In genomic region chr12:128786741-128787391, GRCh38 we compare ENCODE assay signal across 29 cellular contexts.
"Had no signal": no experiment of that assay in that cellular context is flagged by ENCODE, and none has a peak within 500 bp of the region (broad histone marks: within the 10 kb centered on the region; RNA-seq: fewer than 3 reads in every experiment).

No MANE protein-coding gene starts in this region.

- H3K9me3 Mint-ChIP-seq: stimulated activated effector memory CD8-positive, alpha-beta T cell treated with anti-CD3 and anti-CD28 coated beads, Interleukin-12 subunit alpha, Interleukin-12 subunit beta, amount 100 ng/mL, for 72 hours; stimulated activated naive CD8-positive, alpha-beta T cell treated with anti-CD3 and anti-CD28 coated beads, Interleukin-15, amount 100 ng/mL, for 72 hours; T-helper 2 cell treated with Interferon-gamma antibody and Interleukin-4, amounts not matched to agents 5 μg/mL and 100 μg/mL, for 36 hours had no signal

- DNase-seq: activated CD4-positive, alpha-beta T cell treated with anti-CD3 and anti-CD28 coated beads for 4 hours; activated CD4-positive, alpha-beta T cell treated with anti-CD3 and anti-CD28 coated beads, Interleukin-2, amount 50 U/mL, for 48 hours; activated CD8-positive, alpha-beta memory T cell treated with anti-CD3 and anti-CD28 coated beads for 24 hours; activated effector memory CD4-positive, alpha-beta T cell treated with Interleukin-2 at 50 U/mL for 16 hours; activated naive CD4-positive, alpha-beta T cell treated with Interleukin-2 at 50 U/mL for 16 hours; anterior cingulate cortex; body of pancreas; effector memory CD4-positive, alpha-beta T cell; gastrocnemius medialis; glutamatergic neuron; left colon; right lobe of liver; stimulated activated CD4-positive, alpha-beta T cell treated with anti-CD3 and anti-CD28 coated beads, Interleukin-12 subunit alpha, Interleukin-12 subunit beta, amount 100 ng/mL, for 4 hours; stimulated activated CD4-positive, alpha-beta T cell treated with anti-CD3 and anti-CD28 coated beads, Interleukin-4, amount 100 ng/mL, for 1 hour; stimulated activated naive CD8-positive, alpha-beta T cell treated with anti-CD3 and anti-CD28 coated beads, Interleukin-15, amount 100 ng/mL, for 72 hours; substantia nigra; T-helper 1 cell had no signal

- H3K27ac ChIP-seq: body of pancreas, coronary artery, dorsolateral prefrontal cortex, neutrophil, right lobe of liver, skin epidermis, vagina, VCaP had no signal

- H3K9me3 ChIP-seq: body of pancreas, gastrocnemius medialis, neutrophil, right lobe of liver, vagina had no signal

- H3K4me3 ChIP-seq: body of pancreas, coronary artery, dorsolateral prefrontal cortex, gastrocnemius medialis, right lobe of liver, skin epidermis, vagina had no signal

- H3K27ac Mint-ChIP-seq: activated naive CD8-positive, alpha-beta T cell; nephron; progenitor cell of endocrine pancreas; stimulated activated effector memory CD8-positive, alpha-beta T cell treated with anti-CD3 and anti-CD28 coated beads, Interleukin-12 subunit alpha, Interleukin-12 subunit beta, amount 100 ng/mL, for 72 hours; T-helper 2 cell treated with Interferon-gamma antibody and Interleukin-4, amounts not matched to agents 5 μg/mL and 100 μg/mL, for 36 hours; type B pancreatic cell had no signal

- H3K4me3 Mint-ChIP-seq: activated naive CD8-positive, alpha-beta T cell; nephron; stimulated activated effector memory CD8-positive, alpha-beta T cell treated with anti-CD3 and anti-CD28 coated beads, Interleukin-12 subunit alpha, Interleukin-12 subunit beta, amount 100 ng/mL, for 72 hours; stimulated activated naive CD8-positive, alpha-beta T cell treated with anti-CD3 and anti-CD28 coated beads, Interleukin-15, amount 100 ng/mL, for 72 hours; T-helper 2 cell treated with Interferon-gamma antibody and Interleukin-4, amounts not matched to agents 5 μg/mL and 100 μg/mL, for 36 hours; type B pancreatic cell had no signal

- H3K4me1 ChIP-seq: body of pancreas had no signal

- ATAC-seq: body of pancreas; left colon; right lobe of liver; stimulated activated effector memory CD8-positive, alpha-beta T cell treated with anti-CD3 and anti-CD28 coated beads, Interleukin-12 subunit alpha, Interleukin-12 subunit beta, amount 100 ng/mL, for 72 hours; stimulated activated naive CD8-positive, alpha-beta T cell treated with anti-CD3 and anti-CD28 coated beads, Interleukin-15, amount 100 ng/mL, for 72 hours had no signal

- H3K27me3 ChIP-seq: body of pancreas, dorsolateral prefrontal cortex, gastrocnemius medialis, neutrophil, right lobe of liver, vagina had no signal

- H3K27me3 Mint-ChIP-seq: activated naive CD8-positive, alpha-beta T cell had no signal
